ENCODE assay signal across 10 cellular contexts in genomic region chr14:31127690-31128089, GRCh38.
A peak's percentile ranks its signal among the peaks of the same experiment; 100 is the strongest.
DNase-seq lines count a peak whose midpoint lies in the region; ATAC-seq and TF ChIP-seq lines count a peak whose summit lies in the region.
"Had no signal": no experiment of that assay in that cellular context is flagged by ENCODE, and none has a peak within 500 bp of the region (broad histone marks: within the 10 kb centered on the region; RNA-seq: fewer than 3 reads in every experiment).

No MANE protein-coding gene starts in this region.

- H3K27ac Mint-ChIP-seq in T-helper 2 cell treated with Interferon-gamma antibody and Interleukin-4, amounts not matched to agents 5 μg/mL and 100 μg/mL, for 36 hours: peak overlapping the region; percentile 80

- H3K36me3 Mint-ChIP-seq in T-helper 2 cell treated with Interferon-gamma antibody and Interleukin-4, amounts not matched to agents 5 μg/mL and 100 μg/mL, for 36 hours (ENCODE audit: low read depth): peaks cover 56% of the 10 kb centered on the region

- no peaks in the 10 kb centered on the region for H3K27me3 Mint-ChIP-seq in T-helper 2 cell treated with Interferon-gamma antibody and Interleukin-4, amounts not matched to agents 5 μg/mL and 100 μg/mL, for 36 hours (ENCODE audit: low read depth)

- peak; percentile 58 for ATAC-seq in GM21825 (IDR thresholded peaks at IDR 0.05; ENCODE audit: unreplicated experiment)
- peak; percentile 77 to 98 (median 93) for ATAC-seq in right lobe of liver
- no peak for ATAC-seq in GM21526 (IDR thresholded peaks at IDR 0.05; ENCODE audit: low FRiP score, unreplicated experiment)

- intact Hi-C loops in right lobe of liver (cut with DNase I): no loop called here

- H3K27me3 ChIP-seq in right lobe of liver (no peaks in the 10 kb centered on the region), HAP-1 (ENCODE audit: low read depth) (no peaks in the 10 kb centered on the region)

- TF ChIP-seq CTCF in right lobe of liver (IDR thresholded peaks at IDR 0.05): no peak

- in situ Hi-C loops in HAP-1 (cut with MboI; ENCODE audit: low sequenced_read_pairs): no loop called here

- no peaks in the 10 kb centered on the region for H3K9me3 Mint-ChIP-seq in T-helper 2 cell treated with Interferon-gamma antibody and Interleukin-4, amounts not matched to agents 5 μg/mL and 100 μg/mL, for 36 hours

- H3K4me1 Mint-ChIP-seq in T-helper 2 cell treated with Interferon-gamma antibody and Interleukin-4, amounts not matched to agents 5 μg/mL and 100 μg/mL, for 36 hours (ENCODE audit: low read depth): peaks cover 42% of the 10 kb centered on the region

- no peak for TF ChIP-seq POLR2A in right lobe of liver (IDR thresholded peaks at IDR 0.05)

- H3K9me3 ChIP-seq in right lobe of liver (no peaks in the 10 kb centered on the region), HAP-1 (no peaks in the 10 kb centered on the region)

- H3K27ac ChIP-seq in right lobe of liver: peak overlapping the region; percentile 52 to 66 (median 53)
- H3K27ac ChIP-seq: 22Rv1 had no signal

- DNase-seq in DMS53 (lab: John Stamatoyannopoulos, UW) (peak; percentile 15), DMS53 treated with DMSO at 0.1 percent for 48 hours (lab: John Stamatoyannopoulos, UW; ENCODE audit: unreplicated experiment) (no peak), right lobe of liver (no peak), HAP-1 (ENCODE audit: low spot score in 2 of 2) (no peak), SHP77 treated with DMSO at 0.1 percent for 48 hours (lab: John Stamatoyannopoulos, UW) (no peak)
- DNase-seq in T-helper 2 cell treated with Interferon-gamma antibody and Interleukin-4, amounts not matched to agents 5 μg/mL and 100 μg/mL, for 36 hours (ENCODE audit: low spot score): peak; percentile 58
- DNase-seq: NCI-H1105 had no signal

- peaks cover 0 to 11% (median 5%) of the 10 kb centered on the region in 4 donors for H3K4me1 ChIP-seq in right lobe of liver
- H3K4me1 ChIP-seq in HAP-1: peaks cover 20% of the 10 kb centered on the region

- H3K4me3 ChIP-seq in right lobe of liver: no peak overlapping the region
- no peak overlapping the region for H3K4me3 ChIP-seq in HAP-1

- H3K36me3 ChIP-seq in right lobe of liver: peaks cover 0 to 97% (median 38%) of the 10 kb centered on the region in 4 donors
- peaks cover 40% of the 10 kb centered on the region for H3K36me3 ChIP-seq in HAP-1 (replicated peaks)

- H3K4me3 Mint-ChIP-seq in T-helper 2 cell treated with Interferon-gamma antibody and Interleukin-4, amounts not matched to agents 5 μg/mL and 100 μg/mL, for 36 hours: peak overlapping the region; percentile 28

Comparison
In these comparisons a context has a peak if more than half of its experiments do, and no peak if none do; other contexts are left out.
1. DNase-seq: peak in DMS53 (single experiment) and T-helper 2 cell treated with Interferon-gamma antibody and Interleukin-4, amounts not matched to agents 5 μg/mL and 100 μg/mL, for 36 hours (single experiment); none in DMS53 treated with DMSO at 0.1 percent for 48 hours (single experiment), right lobe of liver (0 of 3), HAP-1 (0 of 2) and SHP77 treated with DMSO at 0.1 percent for 48 hours (single experiment).